1 cellular context compared by ENCODE assay signal in the genomic region with DNA sequence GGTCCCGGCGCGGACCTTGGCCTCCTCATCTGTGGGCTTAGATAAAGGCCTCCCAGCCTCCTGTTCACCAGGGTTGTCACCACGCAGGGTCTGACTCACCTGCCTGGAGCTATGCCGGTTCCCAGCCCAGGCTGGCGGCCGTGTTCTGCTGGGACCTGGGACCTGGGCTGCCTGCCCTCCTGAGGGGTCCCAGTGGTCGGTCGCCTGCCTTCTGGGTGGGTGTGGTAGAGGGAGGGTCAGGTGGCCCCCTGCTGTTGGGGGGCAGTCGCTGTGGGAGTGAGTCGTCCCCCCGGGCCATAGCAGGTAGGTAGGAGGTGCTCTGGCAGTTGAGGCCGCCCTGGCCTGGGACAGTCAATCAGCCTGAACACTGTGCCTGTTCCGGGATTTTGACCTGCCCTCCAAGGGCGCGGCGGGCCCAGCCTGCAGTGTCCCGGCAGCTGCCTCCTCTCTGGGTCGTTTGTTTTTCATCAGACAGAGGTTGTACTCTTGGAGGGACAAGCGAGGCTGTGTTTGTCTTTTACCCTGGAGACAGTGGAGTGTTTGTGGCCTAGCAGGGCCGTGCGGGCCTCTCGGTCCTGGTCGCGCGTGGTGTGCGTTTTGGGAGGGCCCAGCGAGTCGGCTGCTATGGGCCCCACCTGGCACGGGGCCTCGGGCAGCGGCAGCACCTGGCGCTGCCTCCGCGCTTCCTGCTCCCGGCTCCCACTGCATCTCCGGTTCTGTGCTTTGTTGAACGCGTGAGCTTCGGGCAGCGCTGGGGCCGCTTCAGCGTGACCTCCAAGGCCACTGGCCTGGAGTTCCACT.
TF ChIP-seq lines count a peak whose summit lies in the region.

No MANE protein-coding gene starts in this region.

TF ChIP-seq in HepG2, 621 proteins besides CTCF, POLR2A, EP300 and RAD21 (continued from another document and continues in another):
- TF ChIP-seq, protein P1, sequence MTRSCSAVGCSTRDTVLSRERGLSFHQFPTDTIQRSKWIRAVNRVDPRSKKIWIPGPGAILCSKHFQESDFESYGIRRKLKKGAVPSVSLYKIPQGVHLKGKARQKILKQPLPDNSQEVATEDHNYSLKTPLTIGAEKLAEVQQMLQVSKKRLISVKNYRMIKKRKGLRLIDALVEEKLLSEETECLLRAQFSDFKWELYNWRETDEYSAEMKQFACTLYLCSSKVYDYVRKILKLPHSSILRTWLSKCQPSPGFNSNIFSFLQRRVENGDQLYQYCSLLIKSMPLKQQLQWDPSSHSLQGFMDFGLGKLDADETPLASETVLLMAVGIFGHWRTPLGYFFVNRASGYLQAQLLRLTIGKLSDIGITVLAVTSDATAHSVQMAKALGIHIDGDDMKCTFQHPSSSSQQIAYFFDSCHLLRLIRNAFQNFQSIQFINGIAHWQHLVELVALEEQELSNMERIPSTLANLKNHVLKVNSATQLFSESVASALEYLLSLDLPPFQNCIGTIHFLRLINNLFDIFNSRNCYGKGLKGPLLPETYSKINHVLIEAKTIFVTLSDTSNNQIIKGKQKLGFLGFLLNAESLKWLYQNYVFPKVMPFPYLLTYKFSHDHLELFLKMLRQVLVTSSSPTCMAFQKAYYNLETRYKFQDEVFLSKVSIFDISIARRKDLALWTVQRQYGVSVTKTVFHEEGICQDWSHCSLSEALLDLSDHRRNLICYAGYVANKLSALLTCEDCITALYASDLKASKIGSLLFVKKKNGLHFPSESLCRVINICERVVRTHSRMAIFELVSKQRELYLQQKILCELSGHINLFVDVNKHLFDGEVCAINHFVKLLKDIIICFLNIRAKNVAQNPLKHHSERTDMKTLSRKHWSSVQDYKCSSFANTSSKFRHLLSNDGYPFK (CRISPR knock-in tag; IDR thresholded peaks at IDR 0.05; ENCODE audit: borderline replicate concordance), result peak; percentile 49
- TF ChIP-seq SALL2 (CRISPR knock-in tag; IDR thresholded peaks at IDR 0.05), result peak; percentile 63; the same call in 1 of the 2 replicates
- TF ChIP-seq, protein P2, sequence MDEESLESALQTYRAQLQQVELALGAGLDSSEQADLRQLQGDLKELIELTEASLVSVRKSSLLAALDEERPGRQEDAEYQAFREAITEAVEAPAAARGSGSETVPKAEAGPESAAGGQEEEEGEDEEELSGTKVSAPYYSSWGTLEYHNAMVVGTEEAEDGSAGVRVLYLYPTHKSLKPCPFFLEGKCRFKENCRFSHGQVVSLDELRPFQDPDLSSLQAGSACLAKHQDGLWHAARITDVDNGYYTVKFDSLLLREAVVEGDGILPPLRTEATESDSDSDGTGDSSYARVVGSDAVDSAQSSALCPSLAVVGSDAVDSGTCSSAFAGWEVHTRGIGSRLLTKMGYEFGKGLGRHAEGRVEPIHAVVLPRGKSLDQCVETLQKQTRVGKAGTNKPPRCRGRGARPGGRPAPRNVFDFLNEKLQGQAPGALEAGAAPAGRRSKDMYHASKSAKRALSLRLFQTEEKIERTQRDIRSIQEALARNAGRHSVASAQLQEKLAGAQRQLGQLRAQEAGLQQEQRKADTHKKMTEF (CRISPR knock-in tag; IDR thresholded peaks at IDR 0.05), result peak; percentile 56; the same call in 1 of the 2 replicates
- no peak for TF ChIP-seq ZNF333 (CRISPR knock-in tag; IDR thresholded peaks at IDR 0.05; ENCODE audit: borderline replicate concordance)
- TF ChIP-seq, protein P3, sequence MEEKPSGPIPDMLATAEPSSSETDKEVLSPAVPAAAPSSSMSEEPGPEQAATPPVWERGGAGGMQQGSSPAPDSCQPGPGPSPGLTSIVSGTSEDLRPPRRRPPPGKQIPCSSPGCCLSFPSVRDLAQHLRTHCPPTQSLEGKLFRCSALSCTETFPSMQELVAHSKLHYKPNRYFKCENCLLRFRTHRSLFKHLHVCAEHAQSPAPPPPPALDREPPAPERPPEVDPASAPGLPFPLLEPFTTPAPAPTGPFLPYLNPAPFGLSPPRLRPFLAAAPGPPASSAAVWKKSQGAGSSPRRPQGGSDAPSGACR (CRISPR knock-in tag; IDR thresholded peaks at IDR 0.05), result 0 out of 2 replicates have a peak, but pooled peaks have one; percentile 60
- peak; percentile 67 for TF ChIP-seq ZBTB7B (CRISPR knock-in tag; IDR thresholded peaks at IDR 0.05)
- TF ChIP-seq ZNF143 (CRISPR knock-in tag; IDR thresholded peaks at IDR 0.05), result no peak; the same call in 1 of the 2 replicates
- 0 out of 2 replicates have a peak, but pooled peaks have one; percentile 50 for TF ChIP-seq PCBP1 (IDR thresholded peaks at IDR 0.05; ENCODE audit: borderline replicate concordance, low read depth, low read length)
- no peak for TF ChIP-seq ZNF10 (CRISPR knock-in tag; IDR thresholded peaks at IDR 0.05; ENCODE audit: borderline replicate concordance, low read depth)
- TF ChIP-seq CBFB (CRISPR knock-in tag; IDR thresholded peaks at IDR 0.05), result peak; percentile 47; the same call in 1 of the 2 replicates
- 0 out of 2 replicates have a peak, but pooled peaks have one; percentile 20 for TF ChIP-seq ZSCAN29 (CRISPR knock-in tag; conservative IDR thresholded peaks at IDR 0.05)
- TF ChIP-seq, protein P4, sequence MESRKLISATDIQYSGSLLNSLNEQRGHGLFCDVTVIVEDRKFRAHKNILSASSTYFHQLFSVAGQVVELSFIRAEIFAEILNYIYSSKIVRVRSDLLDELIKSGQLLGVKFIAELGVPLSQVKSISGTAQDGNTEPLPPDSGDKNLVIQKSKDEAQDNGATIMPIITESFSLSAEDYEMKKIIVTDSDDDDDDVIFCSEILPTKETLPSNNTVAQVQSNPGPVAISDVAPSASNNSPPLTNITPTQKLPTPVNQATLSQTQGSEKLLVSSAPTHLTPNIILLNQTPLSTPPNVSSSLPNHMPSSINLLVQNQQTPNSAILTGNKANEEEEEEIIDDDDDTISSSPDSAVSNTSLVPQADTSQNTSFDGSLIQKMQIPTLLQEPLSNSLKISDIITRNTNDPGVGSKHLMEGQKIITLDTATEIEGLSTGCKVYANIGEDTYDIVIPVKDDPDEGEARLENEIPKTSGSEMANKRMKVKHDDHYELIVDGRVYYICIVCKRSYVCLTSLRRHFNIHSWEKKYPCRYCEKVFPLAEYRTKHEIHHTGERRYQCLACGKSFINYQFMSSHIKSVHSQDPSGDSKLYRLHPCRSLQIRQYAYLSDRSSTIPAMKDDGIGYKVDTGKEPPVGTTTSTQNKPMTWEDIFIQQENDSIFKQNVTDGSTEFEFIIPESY (CRISPR knock-in tag; IDR thresholded peaks at IDR 0.05), result peak; percentile 57
- TF ChIP-seq ZMYM3 (CRISPR knock-in tag; IDR thresholded peaks at IDR 0.05), result peak; percentile 82; the same call in 1 of the 2 replicates
- TF ChIP-seq, protein P5, sequence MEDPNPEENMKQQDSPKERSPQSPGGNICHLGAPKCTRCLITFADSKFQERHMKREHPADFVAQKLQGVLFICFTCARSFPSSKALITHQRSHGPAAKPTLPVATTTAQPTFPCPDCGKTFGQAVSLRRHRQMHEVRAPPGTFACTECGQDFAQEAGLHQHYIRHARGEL (CRISPR knock-in tag; IDR thresholded peaks at IDR 0.05), result no peak
- TF ChIP-seq, protein P6, sequence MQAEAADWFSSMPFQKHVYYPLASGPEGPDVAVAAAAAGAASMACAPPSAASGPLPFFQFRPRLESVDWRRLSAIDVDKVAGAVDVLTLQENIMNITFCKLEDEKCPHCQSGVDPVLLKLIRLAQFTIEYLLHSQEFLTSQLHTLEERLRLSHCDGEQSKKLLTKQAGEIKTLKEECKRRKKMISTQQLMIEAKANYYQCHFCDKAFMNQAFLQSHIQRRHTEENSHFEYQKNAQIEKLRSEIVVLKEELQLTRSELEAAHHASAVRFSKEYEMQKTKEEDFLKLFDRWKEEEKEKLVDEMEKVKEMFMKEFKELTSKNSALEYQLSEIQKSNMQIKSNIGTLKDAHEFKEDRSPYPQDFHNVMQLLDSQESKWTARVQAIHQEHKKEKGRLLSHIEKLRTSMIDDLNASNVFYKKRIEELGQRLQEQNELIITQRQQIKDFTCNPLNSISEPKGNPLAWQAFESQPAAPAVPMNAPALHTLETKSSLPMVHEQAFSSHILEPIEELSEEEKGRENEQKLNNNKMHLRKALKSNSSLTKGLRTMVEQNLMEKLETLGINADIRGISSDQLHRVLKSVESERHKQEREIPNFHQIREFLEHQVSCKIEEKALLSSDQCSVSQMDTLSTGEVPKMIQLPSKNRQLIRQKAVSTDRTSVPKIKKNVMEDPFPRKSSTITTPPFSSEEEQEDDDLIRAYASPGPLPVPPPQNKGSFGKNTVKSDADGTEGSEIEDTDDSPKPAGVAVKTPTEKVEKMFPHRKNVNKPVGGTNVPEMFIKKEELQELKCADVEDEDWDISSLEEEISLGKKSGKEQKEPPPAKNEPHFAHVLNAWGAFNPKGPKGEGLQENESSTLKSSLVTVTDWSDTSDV (CRISPR knock-in tag; IDR thresholded peaks at IDR 0.05), result peak; percentile 73; the same call in 1 of the 2 replicates
- TF ChIP-seq SAP130 (CRISPR knock-in tag; IDR thresholded peaks at IDR 0.05; ENCODE audit: low read depth), result peak; percentile 68
- TF ChIP-seq, protein P7, sequence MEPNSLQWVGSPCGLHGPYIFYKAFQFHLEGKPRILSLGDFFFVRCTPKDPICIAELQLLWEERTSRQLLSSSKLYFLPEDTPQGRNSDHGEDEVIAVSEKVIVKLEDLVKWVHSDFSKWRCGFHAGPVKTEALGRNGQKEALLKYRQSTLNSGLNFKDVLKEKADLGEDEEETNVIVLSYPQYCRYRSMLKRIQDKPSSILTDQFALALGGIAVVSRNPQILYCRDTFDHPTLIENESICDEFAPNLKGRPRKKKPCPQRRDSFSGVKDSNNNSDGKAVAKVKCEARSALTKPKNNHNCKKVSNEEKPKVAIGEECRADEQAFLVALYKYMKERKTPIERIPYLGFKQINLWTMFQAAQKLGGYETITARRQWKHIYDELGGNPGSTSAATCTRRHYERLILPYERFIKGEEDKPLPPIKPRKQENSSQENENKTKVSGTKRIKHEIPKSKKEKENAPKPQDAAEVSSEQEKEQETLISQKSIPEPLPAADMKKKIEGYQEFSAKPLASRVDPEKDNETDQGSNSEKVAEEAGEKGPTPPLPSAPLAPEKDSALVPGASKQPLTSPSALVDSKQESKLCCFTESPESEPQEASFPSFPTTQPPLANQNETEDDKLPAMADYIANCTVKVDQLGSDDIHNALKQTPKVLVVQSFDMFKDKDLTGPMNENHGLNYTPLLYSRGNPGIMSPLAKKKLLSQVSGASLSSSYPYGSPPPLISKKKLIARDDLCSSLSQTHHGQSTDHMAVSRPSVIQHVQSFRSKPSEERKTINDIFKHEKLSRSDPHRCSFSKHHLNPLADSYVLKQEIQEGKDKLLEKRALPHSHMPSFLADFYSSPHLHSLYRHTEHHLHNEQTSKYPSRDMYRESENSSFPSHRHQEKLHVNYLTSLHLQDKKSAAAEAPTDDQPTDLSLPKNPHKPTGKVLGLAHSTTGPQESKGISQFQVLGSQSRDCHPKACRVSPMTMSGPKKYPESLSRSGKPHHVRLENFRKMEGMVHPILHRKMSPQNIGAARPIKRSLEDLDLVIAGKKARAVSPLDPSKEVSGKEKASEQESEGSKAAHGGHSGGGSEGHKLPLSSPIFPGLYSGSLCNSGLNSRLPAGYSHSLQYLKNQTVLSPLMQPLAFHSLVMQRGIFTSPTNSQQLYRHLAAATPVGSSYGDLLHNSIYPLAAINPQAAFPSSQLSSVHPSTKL (CRISPR knock-in tag; IDR thresholded peaks at IDR 0.05), result 0 out of 2 replicates have a peak, but pooled peaks have one; percentile 20
- TF ChIP-seq, protein P8, sequence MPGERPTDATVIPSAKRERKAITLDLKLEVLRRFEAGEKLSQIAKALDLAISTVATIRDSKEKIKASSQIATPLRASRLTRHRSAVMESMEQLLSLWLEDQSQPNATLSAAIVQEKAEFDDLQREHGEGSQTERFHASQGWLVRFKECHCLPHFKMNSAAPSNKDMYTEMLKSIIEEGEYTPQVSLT (CRISPR knock-in tag; IDR thresholded peaks at IDR 0.05; ENCODE audit: borderline replicate concordance, low read depth), result no peak
- TF ChIP-seq, protein P9, sequence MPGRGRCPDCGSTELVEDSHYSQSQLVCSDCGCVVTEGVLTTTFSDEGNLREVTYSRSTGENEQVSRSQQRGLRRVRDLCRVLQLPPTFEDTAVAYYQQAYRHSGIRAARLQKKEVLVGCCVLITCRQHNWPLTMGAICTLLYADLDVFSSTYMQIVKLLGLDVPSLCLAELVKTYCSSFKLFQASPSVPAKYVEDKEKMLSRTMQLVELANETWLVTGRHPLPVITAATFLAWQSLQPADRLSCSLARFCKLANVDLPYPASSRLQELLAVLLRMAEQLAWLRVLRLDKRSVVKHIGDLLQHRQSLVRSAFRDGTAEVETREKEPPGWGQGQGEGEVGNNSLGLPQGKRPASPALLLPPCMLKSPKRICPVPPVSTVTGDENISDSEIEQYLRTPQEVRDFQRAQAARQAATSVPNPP (CRISPR knock-in tag; IDR thresholded peaks at IDR 0.05), result no peak
- 0 out of 2 replicates have a peak, but pooled peaks have one; percentile 19 for TF ChIP-seq ZNF547 (CRISPR knock-in tag; IDR thresholded peaks at IDR 0.05)
- TF ChIP-seq ZNF619 (CRISPR knock-in tag; IDR thresholded peaks at IDR 0.05), result 0 out of 2 replicates have a peak, but pooled peaks have one; percentile 22
- peak; percentile 89 for TF ChIP-seq AGO2 (optimal IDR thresholded peaks at IDR 0.05; ENCODE audit: low read depth, low read length)
- TF ChIP-seq KDM2A (CRISPR knock-in tag; IDR thresholded peaks at IDR 0.05; ENCODE audit: borderline replicate concordance, low read depth), result peak; percentile 56; the same call in 1 of the 2 replicates
- peak; percentile 68; the same call in 1 of the 2 replicates for TF ChIP-seq ZC3H13 (CRISPR knock-in tag; IDR thresholded peaks at IDR 0.05)
- 0 out of 2 replicates have a peak, but pooled peaks have one; percentile 22 for TF ChIP-seq ARHGAP35 (CRISPR knock-in tag; IDR thresholded peaks at IDR 0.05; ENCODE audit: borderline replicate concordance)
- peak; percentile 76; the same call in 1 of the 2 replicates for TF ChIP-seq MEIS1 (CRISPR knock-in tag; IDR thresholded peaks at IDR 0.05; ENCODE audit: borderline replicate concordance)
- peak; percentile 67; the same call in 1 of the 2 replicates for TF ChIP-seq AKAP8 (CRISPR knock-in tag; IDR thresholded peaks at IDR 0.05)
- TF ChIP-seq, protein P10, sequence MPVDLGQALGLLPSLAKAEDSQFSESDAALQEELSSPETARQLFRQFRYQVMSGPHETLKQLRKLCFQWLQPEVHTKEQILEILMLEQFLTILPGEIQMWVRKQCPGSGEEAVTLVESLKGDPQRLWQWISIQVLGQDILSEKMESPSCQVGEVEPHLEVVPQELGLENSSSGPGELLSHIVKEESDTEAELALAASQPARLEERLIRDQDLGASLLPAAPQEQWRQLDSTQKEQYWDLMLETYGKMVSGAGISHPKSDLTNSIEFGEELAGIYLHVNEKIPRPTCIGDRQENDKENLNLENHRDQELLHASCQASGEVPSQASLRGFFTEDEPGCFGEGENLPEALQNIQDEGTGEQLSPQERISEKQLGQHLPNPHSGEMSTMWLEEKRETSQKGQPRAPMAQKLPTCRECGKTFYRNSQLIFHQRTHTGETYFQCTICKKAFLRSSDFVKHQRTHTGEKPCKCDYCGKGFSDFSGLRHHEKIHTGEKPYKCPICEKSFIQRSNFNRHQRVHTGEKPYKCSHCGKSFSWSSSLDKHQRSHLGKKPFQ (CRISPR knock-in tag; IDR thresholded peaks at IDR 0.05; ENCODE audit: insufficient replicate concordance), result peak; percentile 30
- peak; percentile 66 for TF ChIP-seq TARDBP (CRISPR knock-in tag; IDR thresholded peaks at IDR 0.05)
- TF ChIP-seq ZNF792 (CRISPR knock-in tag; IDR thresholded peaks at IDR 0.05), result peak; percentile 67; the same call in 1 of the 2 replicates
- TF ChIP-seq ZEB1 (IDR thresholded peaks at IDR 0.05; ENCODE audit: insufficient replicate concordance, low read depth), result peak; percentile 6
- TF ChIP-seq PAWR (CRISPR knock-in tag; IDR thresholded peaks at IDR 0.05; ENCODE audit: borderline replicate concordance), result 0 out of 2 replicates have a peak, but pooled peaks have one; percentile 69
- peak; percentile 81; the same call in 1 of the 2 replicates for TF ChIP-seq ZNF747 (CRISPR knock-in tag; IDR thresholded peaks at IDR 0.05; ENCODE audit: borderline replicate concordance)
- TF ChIP-seq NAIF1 (CRISPR knock-in tag; IDR thresholded peaks at IDR 0.05; ENCODE audit: borderline replicate concordance), result no peak
- TF ChIP-seq TBX2 (CRISPR knock-in tag; IDR thresholded peaks at IDR 0.05; ENCODE audit: borderline replicate concordance), result peak; percentile 41; the same call in 1 of the 2 replicates
- TF ChIP-seq POGZ (CRISPR knock-in tag; IDR thresholded peaks at IDR 0.05), result peak; percentile 50; the same call in 1 of the 2 replicates
- TF ChIP-seq FOXA3 (CRISPR knock-in tag; IDR thresholded peaks at IDR 0.05), result no peak
